In the genomic region with DNA sequence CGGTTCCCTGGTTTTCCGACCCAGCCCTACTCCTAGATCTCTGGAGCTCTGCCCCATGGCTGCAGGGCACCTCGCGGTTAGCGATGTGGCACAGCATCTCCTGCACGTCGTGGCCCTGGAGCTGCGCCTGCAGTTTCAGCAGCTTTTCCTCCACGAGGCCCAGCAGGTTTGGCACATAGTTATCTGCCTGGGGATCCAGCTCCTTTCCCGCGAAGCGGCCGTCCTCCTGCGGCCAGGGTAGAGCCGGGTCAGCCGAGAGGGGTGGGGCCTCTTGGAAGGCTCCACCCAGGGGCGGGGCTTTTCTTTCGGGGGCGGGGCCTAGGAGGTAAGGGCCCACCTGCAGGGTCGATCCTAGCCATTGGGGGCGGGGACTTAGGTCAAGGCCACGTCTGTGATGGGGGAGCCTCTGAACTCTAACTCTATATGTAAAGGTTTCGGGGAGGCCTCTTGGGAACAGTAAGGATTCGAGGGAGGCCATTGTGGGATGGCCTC, we compare ENCODE assay signal across 7 cellular contexts. TPM values are rescaled to one million over a fixed set of nuclear protein-coding genes. Genes with fewer than 3 reads are reported as not detected.
DNase-seq lines count a peak whose midpoint lies in the region; ATAC-seq lines count a peak whose summit lies in the region.

No MANE protein-coding gene starts in this region.

- ATAC-seq in GM18909 (IDR thresholded peaks at IDR 0.05; ENCODE audit: poor library complexity, unreplicated experiment) (peak; percentile 32), HG03460 (IDR thresholded peaks at IDR 0.05; ENCODE audit: unreplicated experiment) (peak; percentile 49), left ventricle myocardium superior (peak; percentile 54), HG03457 (IDR thresholded peaks at IDR 0.05; ENCODE audit: unreplicated experiment) (no peak)

- intact Hi-C loops in left ventricle myocardium superior (cut with micrococcal nuclease) = no loop called here

- DNase-seq in activated T-cell treated with anti-CD3 and anti-CD28 coated beads, Interleukin-2, amount 50 U/mL, for 1 hour = peak; percentile 52
- peak; percentile 72 for DNase-seq in left ventricle myocardium superior
- DNase-seq in stimulated activated CD4-positive, alpha-beta T cell treated with anti-CD3 and anti-CD28 coated beads, Interleukin-15, amount 100 ng/mL, for 48 hours (ENCODE audit: low read depth in 2 of 2) = peak; percentile 30 to 46
- no peak for DNase-seq in hepatic stellate cell (ENCODE audit: low spot score)

RNA-seq across cellular contexts. Expression of gene RGL3, which starts 2.5 kb away (rescaled TPM):
- 6.4 TPM for total RNA-seq in left ventricle myocardium superior

RNA-seq across cellular contexts. Expression of gene ODAD3, which starts 13.3 kb away (rescaled TPM):
- total RNA-seq in left ventricle myocardium superior = 0.42 TPM

RNA-seq across cellular contexts. Expression of gene PRKCSH, which starts 13.8 kb away (rescaled TPM):
- total RNA-seq in left ventricle myocardium superior = 139 TPM

RNA-seq across cellular contexts. Expression of gene EPOR, which starts 37.5 kb away (rescaled TPM):
- 7.6 TPM for total RNA-seq in left ventricle myocardium superior

RNA-seq across cellular contexts. Expression of gene SWSAP1, which starts 47.2 kb away (rescaled TPM):
- 2.0 TPM for total RNA-seq in left ventricle myocardium superior
